21 cellular contexts compared by ENCODE assay signal in genomic region chr7:117312593-117312992, GRCh38. TPM values are rescaled to one million over a fixed set of nuclear protein-coding genes. Genes with fewer than 3 reads are reported as not detected.
DNase-seq lines count a peak whose midpoint lies in the region; ATAC-seq, FAIRE-seq and TF ChIP-seq lines count a peak whose summit lies in the region.
"Had no signal": no experiment of that assay in that cellular context is flagged by ENCODE, and none has a peak within 500 bp of the region (broad histone marks: within the 10 kb centered on the region; RNA-seq: fewer than 3 reads in every experiment).

No MANE protein-coding gene starts in this region.

- H3K9me2 ChIP-seq in PC-3 (replicated peaks; ENCODE audit: low read length), result no peaks in the 10 kb centered on the region

- peak; percentile 58 for ATAC-seq in PC-3
- no peak for ATAC-seq in HG02763 (IDR thresholded peaks at IDR 0.05; ENCODE audit: unreplicated experiment)
- ATAC-seq in HG03432 (IDR thresholded peaks at IDR 0.05; ENCODE audit: unreplicated experiment), result no peak
- ATAC-seq: activated CD8-positive, alpha-beta memory T cell treated with anti-CD3 and anti-CD28 coated beads, Interleukin-2, amount 10 ng/mL, durations not matched to agents 7 days and 5 days; left ventricle myocardium superior; natural killer cell had no signal

- no peak overlapping the region for H3K4me2 ChIP-seq in PC-3 (ENCODE audit: low read length)

- DNase-seq in GM03348 (ENCODE audit: low spot score) (peak; percentile 34), PC-3 (no peak), dermis blood vessel endothelial cell (peak; percentile 6), osteocyte (ENCODE audit: extremely low spot score, unreplicated experiment) (no peak), GM12892 (ENCODE audit: insufficient read length) (no peak)
- DNase-seq: activated CD8-positive, alpha-beta memory T cell treated with anti-CD3 and anti-CD28 coated beads, Interleukin-2, amount 10 ng/mL, durations not matched to agents 7 days and 5 days; activated naive CD4-positive, alpha-beta T cell treated with anti-CD3 and anti-CD28 coated beads, Interleukin-2, amount 10 ng/mL, durations not matched to agents 7 days and 5 days; CD4-positive, alpha-beta memory T cell; KBM-7; left ventricle myocardium superior; natural killer cell; NCI-H82; trophoblast cell had no signal

- H3K27me3 Mint-ChIP-seq in osteocyte (ENCODE audit: unreplicated experiment), result no peaks in the 10 kb centered on the region
- H3K27me3 Mint-ChIP-seq: activated naive CD4-positive, alpha-beta T cell treated with anti-CD3 and anti-CD28 coated beads, Interleukin-2, amount 10 ng/mL, durations not matched to agents 7 days and 5 days had no signal

- no peaks in the 10 kb centered on the region for H3K36me3 ChIP-seq in PC-3 (ENCODE audit: low read depth, low read length)
- H3K36me3 ChIP-seq: right atrium auricular region had no signal

- no peak overlapping the region for H3K4me3 Mint-ChIP-seq in osteocyte (ENCODE audit: unreplicated experiment)
- H3K4me3 Mint-ChIP-seq: activated CD8-positive, alpha-beta memory T cell treated with anti-CD3 and anti-CD28 coated beads, Interleukin-2, amount 10 ng/mL, durations not matched to agents 7 days and 5 days; activated naive CD4-positive, alpha-beta T cell treated with anti-CD3 and anti-CD28 coated beads, Interleukin-2, amount 10 ng/mL, durations not matched to agents 7 days and 5 days; CD4-positive, alpha-beta memory T cell; central memory CD8-positive, alpha-beta T cell; natural killer cell had no signal

- TF ChIP-seq CTCF in PC-3 (conservative IDR thresholded peaks at IDR 0.05; ENCODE audit: low read depth, low read length), result peak; percentile 55
- peak; percentile 61 for TF ChIP-seq CTCF in osteocyte (IDR thresholded peaks at IDR 0.05)

- no peaks in the 10 kb centered on the region for H3K9me3 Mint-ChIP-seq in osteocyte (ENCODE audit: unreplicated experiment)
- H3K9me3 Mint-ChIP-seq: activated naive CD4-positive, alpha-beta T cell treated with anti-CD3 and anti-CD28 coated beads, Interleukin-2, amount 10 ng/mL, durations not matched to agents 7 days and 5 days; central memory CD8-positive, alpha-beta T cell had no signal

- no peak for FAIRE-seq in GM12892 (lab: Jason Lieb, UNC)
- FAIRE-seq: GM18507, H1 had no signal

- no peak overlapping the region for H3K27ac ChIP-seq in PC-3 (ENCODE audit: low read length)
- H3K27ac ChIP-seq: epithelial cell of prostate, right atrium auricular region had no signal

- H3K4me3 ChIP-seq in PC-3 (ENCODE audit: low read length), result no peak overlapping the region
- H3K4me3 ChIP-seq: right atrium auricular region had no signal

- no peaks in the 10 kb centered on the region for H3K9me3 ChIP-seq in PC-3 (ENCODE audit: low read length)
- H3K9me3 ChIP-seq: right atrium auricular region had no signal

- H3F3A ChIP-seq in PC-3 (ENCODE audit: low read length, unreplicated experiment), result no peaks in the 10 kb centered on the region

- no peaks in the 10 kb centered on the region for H4K20me1 ChIP-seq in PC-3 (ENCODE audit: low read length)

- TF ChIP-seq POLR2A in GM12892 (IDR thresholded peaks at IDR 0.05; ENCODE audit: low read depth, low read length), result no peak

- peaks cover 2% of the 10 kb centered on the region for H3K36me3 Mint-ChIP-seq in osteocyte (ENCODE audit: unreplicated experiment)
- H3K36me3 Mint-ChIP-seq: activated CD8-positive, alpha-beta memory T cell treated with anti-CD3 and anti-CD28 coated beads, Interleukin-2, amount 10 ng/mL, durations not matched to agents 7 days and 5 days; activated naive CD4-positive, alpha-beta T cell treated with anti-CD3 and anti-CD28 coated beads, Interleukin-2, amount 10 ng/mL, durations not matched to agents 7 days and 5 days; CD4-positive, alpha-beta memory T cell; natural killer cell had no signal

- no peaks in the 10 kb centered on the region for H3K79me2 ChIP-seq in PC-3 (ENCODE audit: low read length)

- no TSS peak for BruUV-seq in PC-3 (replicated peaks; lab: Mats Ljungman, UMichigan)

- peaks cover 26% of the 10 kb centered on the region; the same call in 1 of the 2 replicates for H3K27me3 ChIP-seq in PC-3 (ENCODE audit: low read length)
- H3K27me3 ChIP-seq: right atrium auricular region had no signal

- no peaks in the 10 kb centered on the region for H3K4me1 Mint-ChIP-seq in osteocyte (ENCODE audit: unreplicated experiment)
- H3K4me1 Mint-ChIP-seq: activated CD8-positive, alpha-beta memory T cell treated with anti-CD3 and anti-CD28 coated beads, Interleukin-2, amount 10 ng/mL, durations not matched to agents 7 days and 5 days; activated naive CD4-positive, alpha-beta T cell treated with anti-CD3 and anti-CD28 coated beads, Interleukin-2, amount 10 ng/mL, durations not matched to agents 7 days and 5 days; CD4-positive, alpha-beta memory T cell; central memory CD8-positive, alpha-beta T cell; natural killer cell had no signal

- no peak overlapping the region for H3K27ac Mint-ChIP-seq in osteocyte (ENCODE audit: unreplicated experiment)
- H3K27ac Mint-ChIP-seq: activated CD8-positive, alpha-beta memory T cell treated with anti-CD3 and anti-CD28 coated beads, Interleukin-2, amount 10 ng/mL, durations not matched to agents 7 days and 5 days; activated naive CD4-positive, alpha-beta T cell treated with anti-CD3 and anti-CD28 coated beads, Interleukin-2, amount 10 ng/mL, durations not matched to agents 7 days and 5 days; CD4-positive, alpha-beta memory T cell; natural killer cell had no signal

- CTCF ChIA-PET in PC-3 (lab: Charles Lee), result no interaction called here

- H3K9ac ChIP-seq in PC-3 (ENCODE audit: low read length), result no peak overlapping the region

- no peak overlapping the region for H2AFZ ChIP-seq in PC-3 (ENCODE audit: low read length)

- no peaks in the 10 kb centered on the region for H3K4me1 ChIP-seq in PC-3 (ENCODE audit: insufficient read depth, low read length)
- H3K4me1 ChIP-seq: right atrium auricular region had no signal

- POLR2A ChIA-PET in PC-3 (lab: Charles Lee; ENCODE audit: unreplicated experiment), result no interaction called here

- intact Hi-C loops in PC-3 (cut with micrococcal nuclease), result loop anchor here (2.0 kb wide), 1 partner anchor 72 kb away; no protein-coding TSS in a partner anchor

RNA-seq across cellular contexts. Expression of gene WNT2, which starts 10.3 kb away (rescaled TPM):
- total RNA-seq in PC-3 (2014; rRNA removed) (not detected in 2 replicates), dermis blood vessel endothelial cell (not detected in 2 replicates), osteocyte (9.5 and 11.5 TPM in 2 replicates)
- polyA plus RNA-seq in GM12892 (2012; ENCODE audit: missing spikeins), result 1.2 TPM
- total RNA-seq: activated CD8-positive, alpha-beta memory T cell treated with anti-CD3 and anti-CD28 coated beads, Interleukin-2, amount 10 ng/mL, durations not matched to agents 7 days and 5 days; CD4-positive, alpha-beta memory T cell; G401; H1; natural killer cell had no signal
- polyA plus RNA-seq: CD4-positive, alpha-beta memory T cell; H1 had no signal

Comparison
In these comparisons a context has a peak if more than half of its experiments do, and no peak if none do; other contexts are left out.
1. DNase-seq: peak in GM03348 (single experiment) and dermis blood vessel endothelial cell (single experiment); none in PC-3 (single experiment), osteocyte (single experiment) and GM12892 (single experiment).
2. RNA of gene WNT2, which starts 10.3 kb away (total RNA-seq): 9.5 to 11.5 TPM in osteocyte; not detected in PC-3 and not detected in dermis blood vessel endothelial cell; every median in the first group is over 10 times any median in the second.